In the genomic region with DNA sequence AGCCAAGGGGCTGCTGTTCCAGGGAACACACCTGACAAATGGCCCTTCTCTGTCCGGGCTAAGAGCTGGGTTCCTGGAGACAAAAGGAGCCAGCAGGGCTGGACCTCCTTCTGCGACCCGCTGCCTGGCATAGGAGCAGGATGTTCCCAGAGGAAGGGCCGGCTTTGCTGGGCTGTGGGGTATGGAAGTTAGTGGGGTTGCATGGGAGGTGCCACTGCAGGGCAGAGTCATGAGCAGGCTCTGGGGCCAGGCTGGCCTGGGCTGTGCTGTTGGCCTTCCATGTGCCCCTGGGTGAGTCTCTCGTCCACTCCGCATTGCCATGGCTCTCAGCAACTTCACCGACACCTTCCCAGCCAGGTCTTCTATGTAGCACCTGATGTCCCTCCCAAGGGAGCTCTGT, we compare ENCODE assay signal across 25 cellular contexts.
"Had no signal": no experiment of that assay in that cellular context is flagged by ENCODE, and none has a peak within 500 bp of the region (broad histone marks: within the 10 kb centered on the region; RNA-seq: fewer than 3 reads in every experiment).

No MANE protein-coding gene starts in this region.

- H3K4me2 ChIP-seq: neural progenitor cell had no signal

- H3K27me3 ChIP-seq: neural progenitor cell, ovary, tibial nerve, vagina had no signal

- H3K36me3 ChIP-seq: heart left ventricle, lower lobe of right lung, neural progenitor cell, ovary, prostate gland, spleen, tibial nerve, vagina had no signal

- ATAC-seq: heart left ventricle; left lobe of liver; left ventricle myocardium superior; lower lobe of right lung; naive thymus-derived CD8-positive, alpha-beta T cell; right cardiac atrium; sciatic nerve; stimulated activated effector memory CD8-positive, alpha-beta T cell treated with anti-CD3 and anti-CD28 coated beads, Interleukin-12 subunit alpha, Interleukin-12 subunit beta, amount 100 ng/mL, for 72 hours had no signal

- H3K9ac ChIP-seq: neural progenitor cell had no signal

- H3K9me3 ChIP-seq: heart left ventricle, lower lobe of right lung, ovary, prostate gland, spleen, tibial nerve, vagina had no signal

- H3K4me3 Mint-ChIP-seq: immature natural killer cell; naive thymus-derived CD8-positive, alpha-beta T cell; nephron; neural progenitor cell; stimulated activated effector memory CD8-positive, alpha-beta T cell treated with anti-CD3 and anti-CD28 coated beads, Interleukin-12 subunit alpha, Interleukin-12 subunit beta, amount 100 ng/mL, for 72 hours; stimulated activated naive CD8-positive, alpha-beta T cell treated with anti-CD3 and anti-CD28 coated beads, Interleukin-15, Interleukin-2, amounts not matched to agents 100 ng/mL and 50 ng/mL, for 24 hours; type B pancreatic cell had no signal

- H3K36me3 Mint-ChIP-seq: immature natural killer cell; naive thymus-derived CD8-positive, alpha-beta T cell; neural progenitor cell; stimulated activated effector memory CD8-positive, alpha-beta T cell treated with anti-CD3 and anti-CD28 coated beads, Interleukin-12 subunit alpha, Interleukin-12 subunit beta, amount 100 ng/mL, for 72 hours; type B pancreatic cell had no signal

- H3K9me3 Mint-ChIP-seq: immature natural killer cell; nephron; neural progenitor cell; stimulated activated effector memory CD8-positive, alpha-beta T cell treated with anti-CD3 and anti-CD28 coated beads, Interleukin-12 subunit alpha, Interleukin-12 subunit beta, amount 100 ng/mL, for 72 hours; stimulated activated naive CD8-positive, alpha-beta T cell treated with anti-CD3 and anti-CD28 coated beads, Interleukin-15, Interleukin-2, amounts not matched to agents 100 ng/mL and 50 ng/mL, for 24 hours; type B pancreatic cell had no signal

- H2AFZ ChIP-seq: neural progenitor cell had no signal

- H3K27ac ChIP-seq: heart left ventricle, lower lobe of right lung, neural progenitor cell, ovary, prostate gland, spleen, tibial nerve, vagina had no signal

- H3K4me1 ChIP-seq: heart left ventricle, lower lobe of right lung, neural progenitor cell, prostate gland, spleen, tibial nerve, vagina had no signal

- H3K27ac Mint-ChIP-seq: immature natural killer cell; naive thymus-derived CD8-positive, alpha-beta T cell; nephron; neural progenitor cell; stimulated activated effector memory CD8-positive, alpha-beta T cell treated with anti-CD3 and anti-CD28 coated beads, Interleukin-12 subunit alpha, Interleukin-12 subunit beta, amount 100 ng/mL, for 72 hours; stimulated activated naive CD8-positive, alpha-beta T cell treated with anti-CD3 and anti-CD28 coated beads, Interleukin-15, Interleukin-2, amounts not matched to agents 100 ng/mL and 50 ng/mL, for 24 hours; type B pancreatic cell had no signal

- H3K4me1 Mint-ChIP-seq: immature natural killer cell; nephron; stimulated activated effector memory CD8-positive, alpha-beta T cell treated with anti-CD3 and anti-CD28 coated beads, Interleukin-12 subunit alpha, Interleukin-12 subunit beta, amount 100 ng/mL, for 72 hours had no signal

- DNase-seq: heart left ventricle; hypothalamus; immature natural killer cell; left ventricle myocardium superior; lower lobe of right lung; mammary epithelial cell; mesenchymal stem cell; ovary; retina; right cardiac atrium; small intestine; spleen; stimulated activated CD4-positive, alpha-beta T cell treated with anti-CD3 and anti-CD28 coated beads, Interleukin-4, amount 100 ng/mL, for 24 hours; stimulated activated naive CD4-positive, alpha-beta T cell had no signal

- H3K4me3 ChIP-seq: heart left ventricle, lower lobe of right lung, neural progenitor cell, ovary, prostate gland, spleen, tibial nerve, vagina had no signal
